Comparison of ENCODE assay signal across 7 cellular contexts in genomic region chr3:88058593-88059379, GRCh38. TPM values are rescaled to one million over a fixed set of nuclear protein-coding genes. Genes with fewer than 3 reads are reported as not detected.
DNase-seq lines count a peak whose midpoint lies in the region; ATAC-seq and TF ChIP-seq lines count a peak whose summit lies in the region.

CGGBP1 (minus strand) TSS chr3:88059005; CDS start chr3:88055976, 3,029 bp downstream.
ZNF654 (plus strand) TSS chr3:88059255; CDS start chr3:88059320, 65 bp downstream.

- no peaks in the 10 kb centered on the region for H3K9me3 ChIP-seq in hepatocyte (ENCODE audit: low read depth)

- peak within 1 kb of the TSS; percentile 79 for H3K4me2 ChIP-seq in hepatocyte

- no peaks in the 10 kb centered on the region for H3K9me2 ChIP-seq in hepatocyte (replicated peaks; ENCODE audit: insufficient read depth)

- ATAC-seq in GM18508 (IDR thresholded peaks at IDR 0.05; ENCODE audit: insufficient read depth, unreplicated experiment) = peak; percentile 90
- ATAC-seq in HG03025 (IDR thresholded peaks at IDR 0.05; ENCODE audit: low FRiP score, unreplicated experiment) = peak; percentile 97

- H3K27ac ChIP-seq in hepatocyte = peak within 1 kb of the TSS; percentile 98

- H2AFZ ChIP-seq in hepatocyte = peak within 1 kb of the TSS; percentile 75

- peak within 1 kb of the TSS; percentile 57 for H3K4me3 ChIP-seq in hepatocyte

- TF ChIP-seq CTCF in hepatocyte (IDR thresholded peaks at IDR 0.05; ENCODE audit: poor library complexity) = no peak

- peaks cover 18% of the 10 kb centered on the region for H3K4me1 ChIP-seq in hepatocyte (ENCODE audit: insufficient read depth)

- H3K36me3 ChIP-seq in hepatocyte (replicated peaks; ENCODE audit: insufficient read depth, low read depth) = no peaks in the 10 kb centered on the region

- peaks cover 70% of the 10 kb centered on the region for H3K79me2 ChIP-seq in hepatocyte

- DNase-seq in NCI-H2081 (lab: John Stamatoyannopoulos, UW) (peak; percentile 94 to 96), T1000 (lab: John Stamatoyannopoulos, UW) (peak; percentile 99), astrocyte of the hippocampus (ENCODE audit: low read depth, low spot score) (peak; percentile 99), hepatocyte (ENCODE audit: low spot score) (peak; percentile 99), renal cortical epithelial cell (ENCODE audit: low read depth) (peak; percentile 96)

- H3K27me3 ChIP-seq in hepatocyte = no peaks in the 10 kb centered on the region

- WGBS in hepatocyte (ENCODE audit: low lambda C conversion rate, missing lambda C conversion rate) = under 1% methylated on average over 51 of the region's 76 CpGs

- H4K20me1 ChIP-seq in hepatocyte (ENCODE audit: insufficient read depth, poor library complexity, severe bottlenecking) = peaks cover 30% of the 10 kb centered on the region

RNA-seq across cellular contexts. Expression of gene CGGBP1, which starts in this region (rescaled TPM):
- total RNA-seq in hepatocyte (75.9 and 84.0 TPM in 2 replicates), renal cortical epithelial cell (53.5 and 81.8 TPM in 2 replicates)
- 41.8 and 46.6 TPM in 2 replicates for polyA plus RNA-seq in hepatocyte

RNA-seq across cellular contexts. Expression of gene ZNF654, which starts in this region (rescaled TPM):
- total RNA-seq in hepatocyte (16.2 and 20.5 TPM in 2 replicates), renal cortical epithelial cell (10.8 and 32.2 TPM in 2 replicates)
- 6.3 and 6.9 TPM in 2 replicates for polyA plus RNA-seq in hepatocyte

Comparison
In these comparisons a context has a peak if more than half of its experiments do, and no peak if none do; other contexts are left out.
1. Peak in every context shown above with its lines: DNase-seq, ATAC-seq, H3K4me3 ChIP-seq and H3K27ac ChIP-seq.